9 cellular contexts compared by ENCODE assay signal in genomic region chr14:103185051-103186027, GRCh38.
DNase-seq lines count a peak whose midpoint lies in the region; ATAC-seq and TF ChIP-seq lines count a peak whose summit lies in the region.
"Had no signal": no experiment of that assay in that cellular context is flagged by ENCODE, and none has a peak within 500 bp of the region (broad histone marks: within the 10 kb centered on the region; RNA-seq: fewer than 3 reads in every experiment).

No MANE protein-coding gene starts in this region.

- H3K79me2 ChIP-seq in hepatocyte, result no peaks in the 10 kb centered on the region

- H3K4me1 ChIP-seq in hepatocyte (ENCODE audit: insufficient read depth), result peaks cover 22% of the 10 kb centered on the region

- H3K36me3 ChIP-seq in hepatocyte (replicated peaks; ENCODE audit: insufficient read depth, low read depth), result no peaks in the 10 kb centered on the region

- peak overlapping the region; percentile 88 for H3K27ac ChIP-seq in hepatocyte

- H3K9me2 ChIP-seq in hepatocyte (replicated peaks; ENCODE audit: insufficient read depth), result no peaks in the 10 kb centered on the region

- H3K9me3 ChIP-seq in hepatocyte (ENCODE audit: low read depth), result no peaks in the 10 kb centered on the region

- no peaks in the 10 kb centered on the region for H3K27me3 ChIP-seq in hepatocyte

- 65% methylated on average over 13 of the region's 13 CpGs for WGBS in hepatocyte (ENCODE audit: low lambda C conversion rate, missing lambda C conversion rate)

- DNase-seq in Daoy (ENCODE audit: low read depth) (peak; percentile 30), LNCaP clone FGC (ENCODE audit: low read depth) (no peak), SW480 (ENCODE audit: low spot score) (peak; percentile 42), hepatocyte (ENCODE audit: low spot score) (peak; percentile 66), UCSD-AML1 (lab: John Stamatoyannopoulos, UW; ENCODE audit: unreplicated experiment) (no peak)
- DNase-seq in activated T-cell treated with anti-CD3 and anti-CD28 coated beads, Interleukin-2, amount 50 U/mL, for 48 hours, result no peak

- ATAC-seq in HG02870 (IDR thresholded peaks at IDR 0.05; ENCODE audit: unreplicated experiment) (no peak), GM19452 (IDR thresholded peaks at IDR 0.05; ENCODE audit: unreplicated experiment) (no peak)

- TF ChIP-seq CTCF in LNCaP clone FGC (IDR thresholded peaks at IDR 0.05; ENCODE audit: control insufficient read depth, extremely low read depth, insufficient read depth), result peak; percentile 29; the same call in 1 of the 2 replicates
- TF ChIP-seq CTCF in hepatocyte (IDR thresholded peaks at IDR 0.05; ENCODE audit: poor library complexity), result peak; percentile 70

- no peak overlapping the region for H3K4me2 ChIP-seq in hepatocyte

- H4K20me1 ChIP-seq in hepatocyte (ENCODE audit: insufficient read depth, poor library complexity, severe bottlenecking), result no peaks in the 10 kb centered on the region

- H3K4me3 ChIP-seq in LNCaP clone FGC (ENCODE audit: low read depth, low read length) (no peak overlapping the region), hepatocyte (no peak overlapping the region)
- H3K4me3 ChIP-seq: skin epidermis had no signal

- no peak overlapping the region for H2AFZ ChIP-seq in hepatocyte

Comparison
In these comparisons a context has a peak if more than half of its experiments do, and no peak if none do; other contexts are left out.
1. DNase-seq: peak in Daoy (single experiment), SW480 (single experiment) and hepatocyte (single experiment); none in LNCaP clone FGC (single experiment), activated T-cell treated with anti-CD3 and anti-CD28 coated beads, Interleukin-2, amount 50 U/mL, for 48 hours (0 of 2) and UCSD-AML1 (single experiment).